Comparison of ENCODE assay signal across 6 cellular contexts in genomic region chr6:169702640-169703246, GRCh38.
DNase-seq lines count a peak whose midpoint lies in the region; ATAC-seq and TF ChIP-seq lines count a peak whose summit lies in the region.

No MANE protein-coding gene starts in this region.

- H3K36me3 ChIP-seq in ACC112 (ENCODE audit: insufficient read depth, low read length) (peaks cover 5% of the 10 kb centered on the region), brain microvascular endothelial cell (replicated peaks) (peaks cover 3% of the 10 kb centered on the region), neuron (ENCODE audit: insufficient read depth, low read length) (peaks cover 44% of the 10 kb centered on the region)

- H3K27me3 ChIP-seq in ACC112 (ENCODE audit: insufficient read depth, low read length) = no peaks in the 10 kb centered on the region
- no peaks in the 10 kb centered on the region for H3K27me3 ChIP-seq in brain microvascular endothelial cell (replicated peaks)
- H3K27me3 ChIP-seq in neuron (ENCODE audit: insufficient read depth, low read length) = no peaks in the 10 kb centered on the region

- peak; percentile 12 for ATAC-seq in GM21367 (IDR thresholded peaks at IDR 0.05; ENCODE audit: unreplicated experiment)

- H2AFZ ChIP-seq in ACC112 (ENCODE audit: low read length, unreplicated experiment) (peak overlapping the region; percentile 63), neuron (ENCODE audit: low read depth, low read length) (peak overlapping the region; percentile 82)

- H3K79me2 ChIP-seq in ACC112 (ENCODE audit: control insufficient read depth, insufficient read depth, low read length, unreplicated experiment) = peaks cover 40% of the 10 kb centered on the region

- peak overlapping the region; percentile 96 for H3K4me3 ChIP-seq in ACC112 (ENCODE audit: low read depth, low read length)
- H3K4me3 ChIP-seq in brain microvascular endothelial cell (ENCODE audit: low read depth, low read length) = peak overlapping the region; percentile 91
- H3K4me3 ChIP-seq in neuron (ENCODE audit: low read length) = peak overlapping the region; percentile 91

- H3K4me1 ChIP-seq in ACC112 (ENCODE audit: control insufficient read depth, insufficient read depth, low read length, unreplicated experiment) (peaks cover 30% of the 10 kb centered on the region), neuron (ENCODE audit: insufficient read depth, low read length) (peaks cover 39% of the 10 kb centered on the region)

- H3K9me3 ChIP-seq in neuron (ENCODE audit: low read length) = no peaks in the 10 kb centered on the region

- H3K27ac ChIP-seq in ACC112 (ENCODE audit: low read depth, low read length) (peak overlapping the region; percentile 69; the same call in 1 of the 2 replicates), brain microvascular endothelial cell (peak overlapping the region; percentile 97)

- DNase-seq in NCI-H146 treated with DMSO at 0.1 percent for 48 hours (lab: John Stamatoyannopoulos, UW; ENCODE audit: unreplicated experiment) = peak; percentile 41
- DNase-seq in brain microvascular endothelial cell = no peak
- no peak for DNase-seq in superior temporal gyrus (ENCODE audit: extremely low spot score)

- no peak for TF ChIP-seq CTCF in brain microvascular endothelial cell (IDR thresholded peaks at IDR 0.05; ENCODE audit: low read depth, low read length, missing control alignments)

- in situ Hi-C loops in brain microvascular endothelial cell (cut with HindIII; ENCODE audit: low pct_ligation_motif_present, low sequenced_read_pairs) = no loop called here
